ENCODE assay signal across 11 cellular contexts in the genomic region with DNA sequence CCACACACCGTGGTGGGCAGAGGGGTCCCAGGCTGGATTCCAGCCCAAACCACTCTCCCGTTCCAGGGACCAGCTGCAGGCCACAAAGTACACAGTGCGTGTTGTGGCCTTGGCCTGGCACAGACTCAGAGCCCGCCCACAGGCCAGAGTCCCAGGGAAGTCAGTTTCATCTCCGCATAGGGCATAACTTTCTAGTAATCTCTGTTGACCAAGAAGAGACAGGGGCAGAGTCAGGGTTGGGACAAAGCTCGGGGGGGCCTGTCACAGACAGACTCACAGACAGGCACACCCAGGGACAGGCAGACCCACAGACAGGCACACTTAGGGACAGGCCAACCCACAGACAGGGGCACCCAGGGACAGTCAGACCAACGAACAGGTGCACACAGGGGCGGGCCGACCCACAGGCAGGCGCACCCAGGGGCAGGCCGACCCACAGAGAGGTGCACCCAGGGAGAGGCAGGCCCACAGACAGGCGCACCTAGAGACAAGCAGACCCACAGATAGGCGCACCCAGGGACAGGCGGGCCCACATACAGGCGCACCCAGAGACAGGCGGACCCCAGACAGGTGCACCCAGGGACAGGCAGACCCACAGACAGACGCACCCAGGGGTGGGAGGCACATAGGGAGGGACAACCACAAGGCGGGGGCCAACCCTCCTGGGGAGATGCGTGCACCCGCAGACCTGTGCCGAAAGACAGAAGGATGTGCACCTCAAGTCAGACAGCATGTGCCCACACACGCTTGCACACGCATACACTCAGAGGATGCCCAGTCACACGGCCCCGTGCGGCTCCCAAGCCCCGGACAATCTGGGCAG.
DNase-seq lines count a peak whose midpoint lies in the region; ATAC-seq and TF ChIP-seq lines count a peak whose summit lies in the region.
"Had no signal": no experiment of that assay in that cellular context is flagged by ENCODE, and none has a peak within 500 bp of the region (broad histone marks: within the 10 kb centered on the region; RNA-seq: fewer than 3 reads in every experiment).

No MANE protein-coding gene starts in this region.

- H2BK5ac ChIP-seq in mesendoderm (ENCODE audit: low read length), result no peak overlapping the region

- no peaks in the 10 kb centered on the region for H3K79me1 ChIP-seq in mesendoderm (ENCODE audit: low read length)

- no peak overlapping the region for H4K8ac ChIP-seq in mesendoderm (ENCODE audit: low read depth, low read length)

- no peak overlapping the region for H3K4me2 ChIP-seq in mesendoderm (ENCODE audit: low read length)

- no peak overlapping the region for H3K4ac ChIP-seq in mesendoderm (ENCODE audit: low read depth, low read length)

- H2BK120ac ChIP-seq in mesendoderm (ENCODE audit: low read depth, low read length), result no peak overlapping the region

- no peaks in the 10 kb centered on the region for H3K9me3 Mint-ChIP-seq in stimulated activated effector memory CD8-positive, alpha-beta T cell treated with anti-CD3 and anti-CD28 coated beads, Interleukin-12 subunit alpha, Interleukin-12 subunit beta, amount 100 ng/mL, for 72 hours
- H3K9me3 Mint-ChIP-seq: effector memory CD8-positive, alpha-beta T cell had no signal

- TF ChIP-seq CTCF in GM13976 (IDR thresholded peaks at IDR 0.05; ENCODE audit: borderline replicate concordance, control extremely low read depth, extremely low read depth, insufficient read depth, missing control alignments) (no peak), omental fat pad (IDR thresholded peaks at IDR 0.05) (no peak)

- no peaks in the 10 kb centered on the region for H3K27me3 ChIP-seq in mesendoderm (ENCODE audit: insufficient read depth, low read length, poor library complexity)
- H3K27me3 ChIP-seq: SJSA1 had no signal

- H3K27ac ChIP-seq in mesendoderm (ENCODE audit: low read depth, low read length), result no peak overlapping the region
- H3K27ac ChIP-seq: SJSA1 had no signal

- no peak overlapping the region for H3K23ac ChIP-seq in mesendoderm (ENCODE audit: low read length)

- H3K9ac ChIP-seq in mesendoderm (ENCODE audit: low read length), result no peak overlapping the region

- no peak overlapping the region for H3K27ac Mint-ChIP-seq in stimulated activated effector memory CD8-positive, alpha-beta T cell treated with anti-CD3 and anti-CD28 coated beads, Interleukin-12 subunit alpha, Interleukin-12 subunit beta, amount 100 ng/mL, for 72 hours
- H3K27ac Mint-ChIP-seq: effector memory CD8-positive, alpha-beta T cell had no signal

- no peaks in the 10 kb centered on the region for H3K4me1 ChIP-seq in mesendoderm (ENCODE audit: control insufficient read depth, low read depth, low read length)
- H3K4me1 ChIP-seq: SJSA1 had no signal

- DNase-seq in GM13976 (ENCODE audit: low spot score) (peak; percentile 9), astrocyte of the hippocampus (ENCODE audit: low read depth, low spot score) (peak; percentile 64), mesendoderm (no peak), NCI-H345 (lab: John Stamatoyannopoulos, UW) (no peak), epidermal melanocyte (ENCODE audit: insufficient read length, low spot score) (no peak), omental fat pad (ENCODE audit: low spot score) (no peak)
- no peak for DNase-seq in stimulated activated effector memory CD8-positive, alpha-beta T cell treated with anti-CD3 and anti-CD28 coated beads, Interleukin-12 subunit alpha, Interleukin-12 subunit beta, amount 100 ng/mL, for 72 hours (ENCODE audit: low spot score in 2 of 2)
- DNase-seq: activated CD4-positive, CD25-positive, alpha-beta regulatory T cell treated with anti-CD3 and anti-CD28 coated beads, Interleukin-2, amount 50 U/mL, for 72 hours; effector memory CD8-positive, alpha-beta T cell; NCI-H774 had no signal

- no CpG with 5 or more reads among the region's 27 CpGs for WGBS in mesendoderm (ENCODE audit: extremely low coverage, insufficient coverage, low lambda C conversion rate)

- ATAC-seq in stimulated activated effector memory CD8-positive, alpha-beta T cell treated with anti-CD3 and anti-CD28 coated beads, Interleukin-12 subunit alpha, Interleukin-12 subunit beta, amount 100 ng/mL, for 72 hours, result peak; percentile 3
- ATAC-seq in omental fat pad (ENCODE audit: low FRiP score), result no peak
- ATAC-seq: effector memory CD8-positive, alpha-beta T cell had no signal

- no peak overlapping the region for H3K18ac ChIP-seq in mesendoderm (ENCODE audit: low read length)

- H2BK15ac ChIP-seq in mesendoderm (replicated peaks; ENCODE audit: low read depth), result no peak overlapping the region

- no peak overlapping the region for H3K4me3 ChIP-seq in mesendoderm (ENCODE audit: low read length)
- H3K4me3 ChIP-seq: SJSA1 had no signal

- in situ Hi-C loops in GM13976 (cut with MboI; ENCODE audit: low sequenced_read_pairs, unreplicated experiment), result no loop called here

- H3K56ac ChIP-seq in mesendoderm (ENCODE audit: low read length), result peak overlapping the region; percentile 19

- no peak overlapping the region for H4K5ac ChIP-seq in mesendoderm (ENCODE audit: low read length)

- no peaks in the 10 kb centered on the region for H3K79me2 ChIP-seq in mesendoderm (ENCODE audit: control insufficient read depth, insufficient read depth, low read length)

- no peaks in the 10 kb centered on the region for H3K36me3 ChIP-seq in mesendoderm (ENCODE audit: control insufficient read depth, insufficient read depth, low read length)
- H3K36me3 ChIP-seq: SJSA1 had no signal

- no peaks in the 10 kb centered on the region for H3K4me1 Mint-ChIP-seq in stimulated activated effector memory CD8-positive, alpha-beta T cell treated with anti-CD3 and anti-CD28 coated beads, Interleukin-12 subunit alpha, Interleukin-12 subunit beta, amount 100 ng/mL, for 72 hours

- no peaks in the 10 kb centered on the region for H3K36me3 Mint-ChIP-seq in stimulated activated effector memory CD8-positive, alpha-beta T cell treated with anti-CD3 and anti-CD28 coated beads, Interleukin-12 subunit alpha, Interleukin-12 subunit beta, amount 100 ng/mL, for 72 hours

- H2AK5ac ChIP-seq in mesendoderm (ENCODE audit: low read length), result peak overlapping the region; percentile 27

- no peak overlapping the region for H3K4me3 Mint-ChIP-seq in stimulated activated effector memory CD8-positive, alpha-beta T cell treated with anti-CD3 and anti-CD28 coated beads, Interleukin-12 subunit alpha, Interleukin-12 subunit beta, amount 100 ng/mL, for 72 hours
- H3K4me3 Mint-ChIP-seq: effector memory CD8-positive, alpha-beta T cell had no signal

Comparison
In these comparisons a context has a peak if more than half of its experiments do, and no peak if none do; other contexts are left out.
1. DNase-seq: peak in GM13976 (single experiment) and astrocyte of the hippocampus (single experiment); none in mesendoderm (single experiment), stimulated activated effector memory CD8-positive, alpha-beta T cell treated with anti-CD3 and anti-CD28 coated beads, Interleukin-12 subunit alpha, Interleukin-12 subunit beta, amount 100 ng/mL, for 72 hours (0 of 2), NCI-H345 (single experiment), epidermal melanocyte (single experiment) and omental fat pad (single experiment).